Comparison of ENCODE assay signal across 8 cellular contexts in the genomic region with DNA sequence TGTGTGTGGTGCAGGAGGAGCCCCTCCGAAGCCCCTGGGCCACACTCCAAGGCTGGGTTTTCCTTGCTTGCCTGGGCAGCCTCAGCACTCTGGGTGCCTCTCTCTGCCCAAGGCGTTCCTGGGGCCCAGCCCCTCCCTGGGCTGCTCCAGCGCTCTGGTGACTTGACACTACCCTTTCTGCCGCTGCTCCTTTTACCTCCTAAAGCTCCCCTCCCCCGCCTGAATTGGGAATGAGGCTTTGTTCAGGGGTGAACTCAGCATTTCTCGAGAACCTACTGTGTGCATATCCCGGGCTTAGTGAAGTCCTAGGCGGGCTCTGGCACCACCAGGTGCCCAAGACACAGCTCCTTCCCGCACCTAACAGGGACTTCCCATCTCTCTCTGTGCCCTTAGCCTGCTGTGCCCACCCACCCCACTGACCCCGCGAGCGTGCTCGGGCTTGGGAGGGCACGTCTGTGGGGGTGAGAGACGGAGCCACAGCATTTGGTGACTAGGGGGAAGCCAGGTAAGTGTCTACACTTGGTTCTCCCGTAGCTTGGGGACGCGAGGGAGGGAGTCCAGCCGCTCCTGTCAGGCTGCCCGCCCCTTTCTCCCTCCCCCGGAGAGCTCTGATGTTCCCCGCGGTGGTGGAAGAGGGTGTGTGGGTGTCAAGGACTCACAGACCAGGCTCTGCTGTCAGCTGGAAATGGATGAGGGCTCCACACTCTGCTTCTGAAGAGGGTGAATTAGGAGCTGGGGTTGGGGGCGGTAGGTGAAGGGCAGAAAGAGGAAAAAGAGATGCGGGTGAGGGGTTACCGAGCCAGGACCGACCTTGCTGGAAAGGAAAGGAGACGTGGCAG. TPM values are rescaled to one million over a fixed set of nuclear protein-coding genes. Genes with fewer than 3 reads are reported as not detected.
DNase-seq lines count a peak whose midpoint lies in the region; ATAC-seq and TF ChIP-seq lines count a peak whose summit lies in the region.

No MANE protein-coding gene starts in this region.

- H3K4me3 Mint-ChIP-seq in T-cell = peak overlapping the region; percentile 85 to 98 (median 93)

- H3K9me3 ChIP-seq in GM23248 (ENCODE audit: low read depth) = no peaks in the 10 kb centered on the region
- no peaks in the 10 kb centered on the region for H3K9me3 ChIP-seq in ectodermal cell (ENCODE audit: control insufficient read depth, low read length)
- no peaks in the 10 kb centered on the region for H3K9me3 ChIP-seq in testis

- H3K4me1 Mint-ChIP-seq in T-cell = peaks cover 55 to 63% (median 60%) of the 10 kb centered on the region in 3 donors

- TF ChIP-seq CTCF in BJ (IDR thresholded peaks at IDR 0.05; ENCODE audit: insufficient read depth, low read depth, low read length) = no peak
- TF ChIP-seq CTCF in testis (IDR thresholded peaks at IDR 0.05) = no peak

- H3K9me3 Mint-ChIP-seq in T-cell = no peaks in the 10 kb centered on the region

- H3F3A ChIP-seq in GM23248 (ENCODE audit: insufficient read depth) = peaks cover 20% of the 10 kb centered on the region

- no peaks in the 10 kb centered on the region for H3K36me3 Mint-ChIP-seq in T-cell

- H3K27me3 Mint-ChIP-seq in T-cell = peaks cover 18 to 32% of the 10 kb centered on the region in 2 donors

- in situ Hi-C loops in GM23248 (cut with MboI) = no loop called here

- H3K27me3 ChIP-seq in BJ (ENCODE audit: control insufficient read depth, insufficient read depth, low read length) = peaks cover 29% of the 10 kb centered on the region
- H3K27me3 ChIP-seq in GM23248 (replicated peaks; ENCODE audit: insufficient read depth) = peaks cover 16% of the 10 kb centered on the region
- H3K27me3 ChIP-seq in ectodermal cell (ENCODE audit: control insufficient read depth, insufficient read depth, low read length, poor library complexity, severe bottlenecking) = peaks cover 60% of the 10 kb centered on the region
- H3K27me3 ChIP-seq in testis = no peaks in the 10 kb centered on the region

- no peak overlapping the region for H3K27ac ChIP-seq in GM23248
- no peak overlapping the region for H3K27ac ChIP-seq in ectodermal cell (ENCODE audit: insufficient read depth, low read depth, low read length, poor library complexity, severe bottlenecking)
- peak overlapping the region; percentile 62 to 73 for H3K27ac ChIP-seq in testis

- 5 to 8% methylated on average over 23 to 28 of the region's 28 CpGs for WGBS in GM23248 (ENCODE audit: low coverage in 1 of 2, low lambda C conversion rate in 2 of 2, missing lambda C conversion rate in 2 of 2), 2 experiments
- WGBS in ectodermal cell, 2 experiments = 1% methylated on average over 28 of the region's 28 CpGs
- WGBS in testis, 2 donors = 1 to 2% methylated on average over 23 to 28 of the region's 28 CpGs

- H3K9me2 ChIP-seq in GM23248 (ENCODE audit: insufficient read depth) = no peaks in the 10 kb centered on the region

- H3K4me3 ChIP-seq in BJ (ENCODE audit: low read depth, low read length) (peak overlapping the region; percentile 79), GM23248 (peak overlapping the region; percentile 75), ectodermal cell (ENCODE audit: insufficient read depth, low read depth, low read length) (peak overlapping the region; percentile 42), testis (peak overlapping the region; percentile 57 to 86)

- H3K79me2 ChIP-seq in GM23248 (ENCODE audit: insufficient read depth) = peaks cover 31% of the 10 kb centered on the region

- DNase-seq in BJ (ENCODE audit: low read depth) (no peak), GM23248 (peak; percentile 80), T-cell (peak in 4 of 34 experiments; percentile 11 to 29 (median 24)), lung microvascular endothelial cell (ENCODE audit: low read depth in 2 of 2) (peak; percentile 16 to 20), testis (peak; percentile 81)
- DNase-seq in activated CD4-positive, CD25-positive, alpha-beta regulatory T cell (lab: John Stamatoyannopoulos, UW) = no peak

- intact Hi-C loops in testis (cut with DNase I; ENCODE audit: low total_unique reads) = no loop called here

- H2AFZ ChIP-seq in GM23248 = peak overlapping the region; percentile 80

- ATAC-seq in T-cell (replicated peaks in 1 of 4) (no peak), GM18858 (IDR thresholded peaks at IDR 0.05; ENCODE audit: unreplicated experiment) (no peak)

- peak overlapping the region; percentile 99 for H3K4me2 ChIP-seq in GM23248 (ENCODE audit: unreplicated experiment)

- POLR2A ChIA-PET in BJ (lab: Charles Lee) = no interaction called here
- POLR2A ChIA-PET in T-cell (lab: Charles Lee) = interaction anchor here in 1 of 2 donors (0.6 kb wide), 1 partner anchor 10 kb away, joined by 3 read pairs; no protein-coding TSS in a partner anchor

- no peak for TF ChIP-seq POLR2A in testis (IDR thresholded peaks at IDR 0.05)

- peak overlapping the region; percentile 75 for H3K9ac ChIP-seq in GM23248

- peaks cover 14% of the 10 kb centered on the region; the same call in 1 of the 2 replicates for H3K4me1 ChIP-seq in GM23248 (ENCODE audit: insufficient read depth)
- H3K4me1 ChIP-seq in ectodermal cell (ENCODE audit: control insufficient read depth, insufficient read depth, low read length) = peaks cover 42% of the 10 kb centered on the region
- H3K4me1 ChIP-seq in testis = peaks cover 50% of the 10 kb centered on the region

- CTCF ChIA-PET in BJ (lab: Yijun Ruan, JAX) (interaction anchor here (0.6 to 2.3 kb wide), 10 partner anchors 17 to 251 kb away, joined by 3 to 6 read pairs (median 4); partner anchors contain the start of gene CCDC32), T-cell (lab: Charles Lee) (interaction anchor here in 1 of 2 donors (0.5 to 1.5 kb wide), 3 partner anchors 22 to 125 kb away, joined by 3 read pairs; partner anchors contain the start of gene CCDC32)

- H4K20me1 ChIP-seq in GM23248 (ENCODE audit: insufficient read depth) = no peaks in the 10 kb centered on the region

- no peaks in the 10 kb centered on the region for H3K36me3 ChIP-seq in BJ (ENCODE audit: control insufficient read depth, insufficient read depth, low read length)
- no peaks in the 10 kb centered on the region for H3K36me3 ChIP-seq in GM23248 (ENCODE audit: low read depth)
- H3K36me3 ChIP-seq in ectodermal cell (ENCODE audit: control insufficient read depth, insufficient read depth, low read length) = no peaks in the 10 kb centered on the region
- H3K36me3 ChIP-seq in testis (ENCODE audit: low read depth, missing control alignments) = no peaks in the 10 kb centered on the region

- peak overlapping the region; percentile 55 to 74 for H3K27ac Mint-ChIP-seq in T-cell

RNA-seq across cellular contexts. Expression of gene BAHD1, which starts 1.1 kb away (rescaled TPM):
- polyA plus RNA-seq in BJ (2011; rRNA removed) (3.2 and 3.3 TPM in 2 replicates), GM23248 (2016; fragmentation: Nextera tagmentation; extraction: Ambion mirVana) (2.0 and 2.3 TPM in 2 replicates), testis (ENCODE audit: insufficient read depth, low read depth, low replicate concordance) (47.9 TPM)
- 4.2 and 5.2 TPM in 2 replicates for polyA minus RNA-seq in BJ (2011; rRNA and poly(A)+ RNA removed)
- total RNA-seq in GM23248 (2014; rRNA removed; shearing (Covaris generic)) = 10.3 and 22.0 TPM in 2 replicates
- total RNA-seq in T-cell (10 to 100 TPM; 31.1 to 50.9 (median 48.1) TPM), lung microvascular endothelial cell (5.2 and 6.5 TPM in 2 replicates), testis (10 to 100 TPM; 52.0 to 53.9 TPM)
- 25.6 TPM for polyA plus RNA-seq in ectodermal cell (2013, experiment 1 of 4)
- 21.7 TPM for polyA plus RNA-seq in ectodermal cell (2013, experiment 2 of 4)
- 19.2 TPM for polyA plus RNA-seq in ectodermal cell (2013, experiment 3 of 4)
- 22.3 TPM for polyA plus RNA-seq in ectodermal cell (2013, experiment 4 of 4)

RNA-seq across cellular contexts. Expression of gene CHST14, which starts 31.1 kb away (rescaled TPM):
- 18.6 and 32.3 TPM in 2 replicates for polyA plus RNA-seq in BJ (2011; rRNA removed)
- polyA minus RNA-seq in BJ (2011; rRNA and poly(A)+ RNA removed) = 14.3 and 16.3 TPM in 2 replicates
- 26.1 and 26.6 TPM in 2 replicates for total RNA-seq in GM23248 (2014; rRNA removed; shearing (Covaris generic))
- 18.7 and 21.2 TPM in 2 replicates for polyA plus RNA-seq in GM23248 (2016; fragmentation: Nextera tagmentation; extraction: Ambion mirVana)
- total RNA-seq in T-cell = 10 to 100 TPM in 2 of 5 donors, 1 to 10 TPM in 3; 5.8 to 13.3 (median 9.9) TPM
- polyA plus RNA-seq in ectodermal cell (2013, experiment 1 of 4) = 26.7 TPM
- polyA plus RNA-seq in ectodermal cell (2013, experiment 2 of 4) = 26.7 TPM
- 25.7 TPM for polyA plus RNA-seq in ectodermal cell (2013, experiment 3 of 4)
- 28.0 TPM for polyA plus RNA-seq in ectodermal cell (2013, experiment 4 of 4)
- total RNA-seq in lung microvascular endothelial cell = 6.1 and 6.7 TPM in 2 replicates
- 10 to 100 TPM in 1 of 2 donors, 1 to 10 TPM in 1; 5.4 to 13.0 TPM for total RNA-seq in testis
- polyA plus RNA-seq in testis (ENCODE audit: insufficient read depth, low read depth, low replicate concordance) = 16.7 TPM

RNA-seq across cellular contexts. Expression of gene IVD, which starts 34.1 kb away (rescaled TPM):
- polyA plus RNA-seq in BJ (2011; rRNA removed) = 48.6 and 63.9 TPM in 2 replicates
- 36.4 and 62.5 TPM in 2 replicates for polyA minus RNA-seq in BJ (2011; rRNA and poly(A)+ RNA removed)
- 24.4 and 28.2 TPM in 2 replicates for total RNA-seq in GM23248 (2014; rRNA removed; shearing (Covaris generic))
- polyA plus RNA-seq in GM23248 (2016; fragmentation: Nextera tagmentation; extraction: Ambion mirVana) = 49.6 and 50.1 TPM in 2 replicates
- 10 to 100 TPM; 52.3 to 89.8 (median 81.4) TPM for total RNA-seq in T-cell
- 80.9 TPM for polyA plus RNA-seq in ectodermal cell (2013, experiment 1 of 4)
- polyA plus RNA-seq in ectodermal cell (2013, experiment 2 of 4) = 74.7 TPM
- 55.1 TPM for polyA plus RNA-seq in ectodermal cell (2013, experiment 3 of 4)
- 56.1 TPM for polyA plus RNA-seq in ectodermal cell (2013, experiment 4 of 4)
- 31.4 and 32.3 TPM in 2 replicates for total RNA-seq in lung microvascular endothelial cell
- total RNA-seq in testis = 10 to 100 TPM; 79.1 to 94.7 TPM
- 88.7 TPM for polyA plus RNA-seq in testis (ENCODE audit: insufficient read depth, low read depth, low replicate concordance)

RNA-seq across cellular contexts. Expression of gene KNSTRN, which starts 57.2 kb away (rescaled TPM):
- polyA plus RNA-seq in BJ (2011; rRNA removed) (26.4 and 32.5 TPM in 2 replicates), GM23248 (2016; fragmentation: Nextera tagmentation; extraction: Ambion mirVana) (37.7 and 37.8 TPM in 2 replicates), testis (ENCODE audit: insufficient read depth, low read depth, low replicate concordance) (125 TPM)
- polyA minus RNA-seq in BJ (2011; rRNA and poly(A)+ RNA removed) = 23.9 and 28.2 TPM in 2 replicates
- 31.1 and 35.8 TPM in 2 replicates for total RNA-seq in GM23248 (2014; rRNA removed; shearing (Covaris generic))
- total RNA-seq in T-cell (1 to 10 TPM; 3.8 to 8.0 (median 6.2) TPM), lung microvascular endothelial cell (10.9 and 21.1 TPM in 2 replicates), testis (10 to 100 TPM; 39.6 to 66.9 TPM)
- 59.1 TPM for polyA plus RNA-seq in ectodermal cell (2013, experiment 1 of 4)
- polyA plus RNA-seq in ectodermal cell (2013, experiment 2 of 4) = 49.5 TPM
- 63.0 TPM for polyA plus RNA-seq in ectodermal cell (2013, experiment 3 of 4)
- 65.3 TPM for polyA plus RNA-seq in ectodermal cell (2013, experiment 4 of 4)

Comparison
In these comparisons a context has a peak if more than half of its experiments do, and no peak if none do; other contexts are left out.
1. DNase-seq: peak in GM23248 (single experiment), lung microvascular endothelial cell (2 of 2) and testis (single experiment); none in BJ (single experiment) and activated CD4-positive, CD25-positive, alpha-beta regulatory T cell (0 of 4).
2. H3K27ac ChIP-seq: peak in testis (2 of 2); none in GM23248 (single experiment) and ectodermal cell (single experiment).
3. Peak in every context shown above with its lines, with median percentiles within 50 percentile points of each other: H3K4me3 ChIP-seq.